Comparison of ENCODE assay signal across 18 cellular contexts in genomic region chr5:165232629-165233028, GRCh38.
A peak's percentile ranks its signal among the peaks of the same experiment; 100 is the strongest.
DNase-seq lines count a peak whose midpoint lies in the region; ATAC-seq, FAIRE-seq and TF ChIP-seq lines count a peak whose summit lies in the region.
"Had no signal": no experiment of that assay in that cellular context is flagged by ENCODE, and none has a peak within 500 bp of the region (broad histone marks: within the 10 kb centered on the region; RNA-seq: fewer than 3 reads in every experiment).

No MANE protein-coding gene starts in this region.

- no peaks in the 10 kb centered on the region for H3F3A ChIP-seq in smooth muscle cell (ENCODE audit: low read depth)

- H3K36me3 ChIP-seq in HUES6 (ENCODE audit: control insufficient read depth, insufficient read depth, low read length) (peaks cover 2% of the 10 kb centered on the region; the same call in 1 of the 2 replicates), iPS-20b (ENCODE audit: insufficient read depth, low read depth, low read length) (peaks cover 9% of the 10 kb centered on the region), smooth muscle cell (ENCODE audit: low read depth) (no peaks in the 10 kb centered on the region)
- H3K36me3 ChIP-seq: BLaER1 had no signal

- H3K4me2 ChIP-seq in smooth muscle cell: peak overlapping the region; percentile 68
- H3K4me2 ChIP-seq: A549, BLaER1 had no signal

- H3K9me3 ChIP-seq in HUES6 (ENCODE audit: control insufficient read depth, insufficient read depth, low read depth, low read length) (peaks cover 25% of the 10 kb centered on the region), iPS-20b (ENCODE audit: insufficient read depth, low read depth, low read length) (peaks cover 20% of the 10 kb centered on the region), smooth muscle cell (replicated peaks; ENCODE audit: low read depth) (no peaks in the 10 kb centered on the region)
- H3K9me3 ChIP-seq: A549, BLaER1 had no signal

- H4K20me1 ChIP-seq in smooth muscle cell (ENCODE audit: low read depth): no peaks in the 10 kb centered on the region
- H4K20me1 ChIP-seq: BLaER1 had no signal

- H3K9ac ChIP-seq in HUES6 (ENCODE audit: low read length) (no peak overlapping the region), iPS-20b (ENCODE audit: low read depth, low read length) (peak overlapping the region; percentile 61; the same call in 1 of the 2 replicates), smooth muscle cell (ENCODE audit: low read depth) (no peak overlapping the region)
- H3K9ac ChIP-seq: BLaER1, GM23248 had no signal

- DNase-seq in smooth muscle cell (lab: John Stamatoyannopoulos, UW; ENCODE audit: unreplicated experiment): no peak
- DNase-seq in occipital lobe (lab: John Stamatoyannopoulos, UW): no peak
- no peak for DNase-seq in DMS 273 treated with DMSO at 0.1 percent for 48 hours (lab: John Stamatoyannopoulos, UW)
- DNase-seq: CD4-positive, alpha-beta memory T cell; DMS53; EL; GM23248; NCI-H1417 treated with DMSO at 0.1 percent for 48 hours; NCI-H1930; NCI-H345; NCI-H524 treated with DMSO at 0.1 percent for 48 hours had no signal

- FAIRE-seq in endometrium (lab: Jason Lieb, UNC): peak; percentile 74
- FAIRE-seq: A549, GM12878 had no signal

- H2AFZ ChIP-seq in smooth muscle cell (ENCODE audit: low read depth): peak overlapping the region; percentile 38
- H2AFZ ChIP-seq: GM23248 had no signal

- H3K27ac ChIP-seq in HUES6 (ENCODE audit: low read depth, low read length) (peak overlapping the region; percentile 86), iPS-20b (ENCODE audit: low read length) (peak overlapping the region; percentile 92), smooth muscle cell (ENCODE audit: low read depth) (no peak overlapping the region)
- H3K27ac ChIP-seq: A549, BLaER1, GM23248 had no signal

- TF ChIP-seq CTCF in smooth muscle cell (IDR thresholded peaks at IDR 0.05; ENCODE audit: borderline replicate concordance, insufficient read depth, poor library complexity, severe bottlenecking): no peak

- no peaks in the 10 kb centered on the region for H3K27me3 ChIP-seq in HUES6 (ENCODE audit: control insufficient read depth, insufficient read depth, low read length)
- no peaks in the 10 kb centered on the region for H3K27me3 ChIP-seq in iPS-20b (ENCODE audit: insufficient read depth, low read length)
- H3K27me3 ChIP-seq in smooth muscle cell (ENCODE audit: low read depth): no peaks in the 10 kb centered on the region
- H3K27me3 ChIP-seq: BLaER1 had no signal

- peaks cover 21% of the 10 kb centered on the region for H3K4me1 ChIP-seq in HUES6 (ENCODE audit: control insufficient read depth, insufficient read depth, low read length)
- peaks cover 43% of the 10 kb centered on the region; the same call in 1 of the 2 replicates for H3K4me1 ChIP-seq in iPS-20b (ENCODE audit: insufficient read depth, low read length)
- H3K4me1 ChIP-seq in smooth muscle cell (ENCODE audit: low read depth): no peaks in the 10 kb centered on the region
- H3K4me1 ChIP-seq: A549, BLaER1 had no signal

- H3K4me3 ChIP-seq in HUES6 (ENCODE audit: low read depth, low read length) (no peak overlapping the region; the same call in 1 of the 2 replicates), iPS-20b (ENCODE audit: low read length) (peak overlapping the region; percentile 16; the same call in 1 of the 2 replicates), smooth muscle cell (no peak overlapping the region)
- H3K4me3 ChIP-seq: A549, BLaER1, GM12878, GM23248 had no signal

- no peaks in the 10 kb centered on the region for H3K79me2 ChIP-seq in smooth muscle cell (ENCODE audit: low read depth)

- ATAC-seq in HG03342 (IDR thresholded peaks at IDR 0.05; ENCODE audit: unreplicated experiment): no peak
- ATAC-seq: A549, GM12878 had no signal

- WGBS in smooth muscle cell (ENCODE audit: low lambda C conversion rate): 31% methylated on average over 4 of the region's 4 CpGs
